Comparison of ENCODE assay signal across 31 cellular contexts in genomic region chr10:3259499-3259898, GRCh38.
"Had no signal": no experiment of that assay in that cellular context is flagged by ENCODE, and none has a peak within 500 bp of the region (broad histone marks: within the 10 kb centered on the region; RNA-seq: fewer than 3 reads in every experiment).

No MANE protein-coding gene starts in this region.

- FAIRE-seq: islet of Langerhans, kidney, urothelium cell line had no signal

- H3K4me1 ChIP-seq: suprapubic skin, tibial artery had no signal

- H3K4me3 ChIP-seq: left ventricle myocardium inferior, lung, neural progenitor cell, ovary, skin epidermis, suprapubic skin, thoracic aorta, tibial artery, upper lobe of right lung had no signal

- H3K4me3 Mint-ChIP-seq: immature natural killer cell; mesothelial cell of epicardium; naive B cell; natural killer cell; nephron progenitor cell; neural progenitor cell; stimulated activated effector memory CD8-positive, alpha-beta T cell treated with anti-CD3 and anti-CD28 coated beads, Interleukin-12 subunit alpha, Interleukin-12 subunit beta, amount 100 ng/mL, for 72 hours; stimulated activated naive CD8-positive, alpha-beta T cell treated with anti-CD3 and anti-CD28 coated beads, Interleukin-15, Interleukin-2, amounts not matched to agents 100 ng/mL and 50 ng/mL, for 24 hours had no signal

- DNase-seq: hypothalamus; immature natural killer cell; kidney; left ventricle myocardium inferior; mesendoderm; naive B cell; natural killer cell; nephron progenitor cell; occipital lobe; ovary; right cardiac atrium; stimulated activated CD4-positive, alpha-beta T cell treated with anti-CD3 and anti-CD28 coated beads, Interleukin-12 subunit alpha, Interleukin-12 subunit beta, amount 100 ng/mL, for 4 hours; stimulated activated CD4-positive, alpha-beta T cell treated with anti-CD3 and anti-CD28 coated beads, Interleukin-15, amount 100 ng/mL, for 24 hours; stimulated activated CD4-positive, alpha-beta T cell treated with anti-CD3 and anti-CD28 coated beads, Interleukin-2, amount 100 ng/mL, for 24 hours; stimulated activated CD4-positive, alpha-beta T cell treated with anti-CD3 and anti-CD28 coated beads, Interleukin-4, amount 100 ng/mL, for 24 hours; stimulated activated naive CD4-positive, alpha-beta T cell; tibial artery; upper lobe of right lung had no signal

- H3K27ac Mint-ChIP-seq: immature natural killer cell; mesothelial cell of epicardium; natural killer cell; nephron progenitor cell; progenitor cell of endocrine pancreas; stimulated activated effector memory CD8-positive, alpha-beta T cell treated with anti-CD3 and anti-CD28 coated beads, Interleukin-12 subunit alpha, Interleukin-12 subunit beta, amount 100 ng/mL, for 72 hours; stimulated activated naive CD8-positive, alpha-beta T cell treated with anti-CD3 and anti-CD28 coated beads, Interleukin-15, Interleukin-2, amounts not matched to agents 100 ng/mL and 50 ng/mL, for 24 hours had no signal

- H3K9me3 ChIP-seq: left ventricle myocardium inferior, neutrophil, ovary, suprapubic skin, thoracic aorta, tibial artery, upper lobe of right lung had no signal

- H3K27ac ChIP-seq: left ventricle myocardium inferior, neural progenitor cell, neutrophil, ovary, skin epidermis, suprapubic skin, thoracic aorta, tibial artery, upper lobe of right lung had no signal

- ATAC-seq: natural killer cell; right cardiac atrium; sciatic nerve; stimulated activated effector memory CD8-positive, alpha-beta T cell treated with anti-CD3 and anti-CD28 coated beads, Interleukin-12 subunit alpha, Interleukin-12 subunit beta, amount 100 ng/mL, for 72 hours; upper lobe of right lung had no signal

- H3K36me3 ChIP-seq: left ventricle myocardium inferior, neural progenitor cell, neutrophil, ovary, suprapubic skin, thoracic aorta, tibial artery, upper lobe of right lung had no signal

- H3K27me3 ChIP-seq: neural progenitor cell, neutrophil, ovary, suprapubic skin, tibial artery, upper lobe of right lung had no signal

- H3K36me3 Mint-ChIP-seq: immature natural killer cell; mesothelial cell of epicardium; naive B cell; natural killer cell; neural progenitor cell; stimulated activated effector memory CD8-positive, alpha-beta T cell treated with anti-CD3 and anti-CD28 coated beads, Interleukin-12 subunit alpha, Interleukin-12 subunit beta, amount 100 ng/mL, for 72 hours had no signal

- H3K9me3 Mint-ChIP-seq: mesothelial cell of epicardium; natural killer cell; stimulated activated effector memory CD8-positive, alpha-beta T cell treated with anti-CD3 and anti-CD28 coated beads, Interleukin-12 subunit alpha, Interleukin-12 subunit beta, amount 100 ng/mL, for 72 hours; stimulated activated naive CD8-positive, alpha-beta T cell treated with anti-CD3 and anti-CD28 coated beads, Interleukin-15, Interleukin-2, amounts not matched to agents 100 ng/mL and 50 ng/mL, for 24 hours had no signal
